ENCODE assay signal across 8 cellular contexts in genomic region chr21:26170471-26171309, GRCh38. TPM values are rescaled to one million over a fixed set of nuclear protein-coding genes. Genes with fewer than 3 reads are reported as not detected.
DNase-seq lines count a peak whose midpoint lies in the region; ATAC-seq, FAIRE-seq and TF ChIP-seq lines count a peak whose summit lies in the region.

APP (minus strand) TSS chr21:26170770; CDS start chr21:26170620, 150 bp downstream.

- peaks cover 4% of the 10 kb centered on the region for H3K27me3 Mint-ChIP-seq in astrocyte (ENCODE audit: low read depth, unreplicated experiment)

- peak within 1 kb of the TSS; percentile 96 for H3K4me3 Mint-ChIP-seq in astrocyte (ENCODE audit: unreplicated experiment)

- H2AFZ ChIP-seq in astrocyte (ENCODE audit: low read depth, low read length): peak within 1 kb of the TSS; percentile 96

- no peak for FAIRE-seq in astrocyte (lab: Jason Lieb, UNC)

- no peaks in the 10 kb centered on the region for H3K27me3 ChIP-seq in astrocyte (ENCODE audit: insufficient read depth, low read length)
- H3K27me3 ChIP-seq in aorta (ENCODE audit: control insufficient read depth in 1 of 2, insufficient read depth in 2 of 2, low read length in 1 of 2): no peaks in the 10 kb centered on the region

- peaks cover 49% of the 10 kb centered on the region for H3K79me2 ChIP-seq in astrocyte (ENCODE audit: insufficient read depth, low read length)

- H3K27ac Mint-ChIP-seq in astrocyte (ENCODE audit: unreplicated experiment): peak within 1 kb of the TSS; percentile 84

- peak within 1 kb of the TSS; percentile 91 for H3K9ac ChIP-seq in astrocyte (ENCODE audit: low read length)

- DNase-seq in GM12864 (ENCODE audit: low read depth) (no peak), HFF-Myc (ENCODE audit: extremely low read depth, low read depth) (no peak), NCI-H1092 (lab: John Stamatoyannopoulos, UW) (peak; percentile 71), astrocyte (ENCODE audit: low read depth) (peak; percentile 39), hepatic stellate cell (ENCODE audit: low spot score) (peak; percentile 94), retina (peak; percentile 96), aorta (peak; percentile 91 to 95)

- peak within 1 kb of the TSS; percentile 92 for H3K4me2 ChIP-seq in astrocyte (ENCODE audit: low read length)

- H3K4me1 ChIP-seq in astrocyte (ENCODE audit: insufficient read depth, low read length) (peaks cover 19% of the 10 kb centered on the region), aorta (ENCODE audit: control insufficient read depth in 1 of 2, insufficient read depth in 2 of 2, low read length in 2 of 2) (no peaks in the 10 kb centered on the region)

- H3K9me3 ChIP-seq in astrocyte (ENCODE audit: insufficient read depth, low read depth, low read length) (no peaks in the 10 kb centered on the region), aorta (ENCODE audit: control insufficient read depth, low read length) (no peaks in the 10 kb centered on the region)

- H3K9me3 Mint-ChIP-seq in astrocyte (ENCODE audit: unreplicated experiment): no peaks in the 10 kb centered on the region

- WGBS in aorta, 2 donors: 0 to 1% methylated on average over 41 to 88 of the region's 88 CpGs

- H3K27ac ChIP-seq in astrocyte (ENCODE audit: low read depth, low read length) (peak within 1 kb of the TSS; percentile 75), aorta (ENCODE audit: low read depth in 1 of 2, low read length in 2 of 2) (peak within 1 kb of the TSS; percentile 15 to 66)

- intact Hi-C loops in T-helper 2 cell treated with Interferon-gamma antibody and Interleukin-4, amounts not matched to agents 100 ng/mL and 5 ng/mL, for 36 hours (cut with micrococcal nuclease): loop anchor here (1.0 to 2.0 kb wide), 6 partner anchors 100 to 563 kb away; partner anchors contain the start of gene MRPL39
- intact Hi-C loops in aorta (cut with DNase I): loop anchor here (5.0 kb wide), 2 partner anchors 273 to 288 kb away; no protein-coding TSS in a partner anchor

- peaks cover 27% of the 10 kb centered on the region for H4K20me1 ChIP-seq in astrocyte (ENCODE audit: insufficient read depth, low read length)

- peaks cover 3% of the 10 kb centered on the region for H3K36me3 Mint-ChIP-seq in astrocyte (ENCODE audit: low read depth, unreplicated experiment)

- peak; percentile 78 for TF ChIP-seq CTCF in GM12864 (IDR thresholded peaks at IDR 0.05; ENCODE audit: low read depth, low read length, missing control alignments)
- TF ChIP-seq CTCF in HFF-Myc (IDR thresholded peaks at IDR 0.05; ENCODE audit: low read depth, low read length, missing control alignments): peak; percentile 61
- peak; percentile 43 for TF ChIP-seq CTCF in astrocyte (IDR thresholded peaks at IDR 0.05; ENCODE audit: insufficient read depth, low read depth, low read length)

- H3K4me3 ChIP-seq in GM12864 (ENCODE audit: low read depth, low read length): peak within 1 kb of the TSS; percentile 28
- peak within 1 kb of the TSS; percentile 96 for H3K4me3 ChIP-seq in HFF-Myc (replicated peaks; ENCODE audit: low read depth, low read length)
- H3K4me3 ChIP-seq in astrocyte (ENCODE audit: insufficient read depth, low read depth, low read length): peak within 1 kb of the TSS; percentile 79
- H3K4me3 ChIP-seq in aorta (ENCODE audit: low read length in 2 of 2): peak within 1 kb of the TSS; percentile 93 to 95

- peaks cover 23% of the 10 kb centered on the region for H3K4me1 Mint-ChIP-seq in astrocyte (ENCODE audit: low read depth, unreplicated experiment)

- H3K36me3 ChIP-seq in astrocyte (ENCODE audit: insufficient read depth, low read length) (no peaks in the 10 kb centered on the region), aorta (ENCODE audit: control insufficient read depth in 1 of 2, insufficient read depth in 2 of 2, low read length in 1 of 2) (no peaks in the 10 kb centered on the region)

- ATAC-seq in aorta (ENCODE audit: low FRiP score): peak; percentile 94

RNA-seq across cellular contexts. Expression of gene APP, which starts in this region (rescaled TPM):
- total RNA-seq in T-helper 2 cell treated with Interferon-gamma antibody and Interleukin-4, amounts not matched to agents 100 ng/mL and 5 ng/mL, for 36 hours: 45.9 and 49.4 TPM in 2 replicates
- total RNA-seq in astrocyte (785 and 823 TPM in 2 replicates), aorta (100 to 1,000 TPM; 507 to 581 TPM)
- 100 to 1,000 TPM; 149 to 235 TPM for polyA plus RNA-seq in aorta

Comparison
In these comparisons a context has a peak if more than half of its experiments do, and no peak if none do; other contexts are left out.
1. RNA of gene APP (total RNA-seq): 785 to 823 TPM in astrocyte and 507 to 581 TPM in aorta; 45.9 to 49.4 TPM in T-helper 2 cell treated with Interferon-gamma antibody and Interleukin-4, amounts not matched to agents 100 ng/mL and 5 ng/mL, for 36 hours; every median in the first group is over 10 times any median in the second.
2. DNase-seq: peak in NCI-H1092 (single experiment), astrocyte (single experiment), hepatic stellate cell (single experiment), retina (single experiment) and aorta (2 of 2); none in GM12864 (single experiment) and HFF-Myc (single experiment).
3. H3K4me3 ChIP-seq: peak in every context shown above with its lines; median percentile 96 in HFF-Myc; 94 in aorta; 79 in astrocyte; 28 in GM12864.
4. Peak in every context shown above with its lines, with median percentiles within 50 percentile points of each other: CTCF ChIP-seq.